ENCODE assay signal across 18 cellular contexts in the genomic region with DNA sequence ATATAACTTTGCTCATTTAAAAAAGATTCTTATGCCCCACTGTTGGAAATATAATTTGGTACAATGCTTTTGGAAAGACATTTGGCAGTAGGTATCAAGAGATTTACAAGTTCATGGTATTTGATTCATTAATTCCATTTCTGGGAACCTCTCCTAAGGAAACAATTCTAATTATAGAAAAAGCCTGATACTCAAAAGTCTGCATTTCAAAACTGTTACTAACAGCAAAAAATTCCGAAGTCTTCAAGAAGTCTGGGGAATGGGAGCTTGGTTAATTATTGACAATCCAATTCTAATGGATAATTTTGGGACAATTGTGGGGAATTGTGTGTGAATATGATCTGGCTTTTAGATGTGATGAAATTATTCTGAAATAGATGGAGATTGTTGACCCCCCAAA. TPM values are rescaled to one million over a fixed set of nuclear protein-coding genes. Genes with fewer than 3 reads are reported as not detected.
DNase-seq lines count a peak whose midpoint lies in the region; ATAC-seq and TF ChIP-seq lines count a peak whose summit lies in the region.
"Had no signal": no experiment of that assay in that cellular context is flagged by ENCODE, and none has a peak within 500 bp of the region (broad histone marks: within the 10 kb centered on the region; RNA-seq: fewer than 3 reads in every experiment).

No MANE protein-coding gene starts in this region.

- ATAC-seq in Panc1: no peak

- BruUV-seq in Panc1 (replicated peaks; lab: Mats Ljungman, UMichigan): no TSS peak

- H3K4me1 ChIP-seq in Panc1 (ENCODE audit: control insufficient read depth, insufficient read depth, low read length) (peaks cover 31% of the 10 kb centered on the region), esophagus muscularis mucosa (peaks cover 6 to 34% (median 13%) of the 10 kb centered on the region in 4 donors)
- H3K4me1 ChIP-seq: neural progenitor cell had no signal

- H3K36me3 ChIP-seq in Panc1 (ENCODE audit: control insufficient read depth, insufficient read depth, low read length): no peaks in the 10 kb centered on the region
- H3K36me3 ChIP-seq in esophagus muscularis mucosa: no peaks in the 10 kb centered on the region
- H3K36me3 ChIP-seq: BE2C, neural progenitor cell, WERI-Rb-1 had no signal

- WGBS in esophagus muscularis mucosa: 70% methylated on average over 1 of the region's 1 CpG

- POLR2A ChIA-PET in Panc1 (lab: Charles Lee): no interaction called here

- DNase-seq in AG09309 (ENCODE audit: low read depth) (peak; percentile 18), Panc1 (ENCODE audit: low read depth, low spot score) (no peak), choroid plexus epithelial cell (ENCODE audit: low read depth) (peak; percentile 13), myocyte (ENCODE audit: low read depth) (peak; percentile 8), dermis blood vessel endothelial cell (no peak), NCI-H526 (lab: John Stamatoyannopoulos, UW) (no peak), esophagus muscularis mucosa (ENCODE audit: extremely low spot score) (no peak)
- DNase-seq in activated naive CD4-positive, alpha-beta T cell (lab: John Stamatoyannopoulos, UW): no peak
- DNase-seq: aorta; BE2C; effector memory CD4-positive, alpha-beta T cell; kidney; NCI-H1105; NCI-H2029 treated with DMSO at 0.1 percent for 48 hours; NCI-H2227 treated with DMSO at 0.1 percent for 48 hours; NCI-H774; WERI-Rb-1 had no signal

- H3K27me3 ChIP-seq in Panc1 (ENCODE audit: control insufficient read depth, insufficient read depth, low read length) (no peaks in the 10 kb centered on the region), esophagus muscularis mucosa (no peaks in the 10 kb centered on the region)
- H3K27me3 ChIP-seq: BE2C, neural progenitor cell had no signal

- TF ChIP-seq POLR2A in esophagus muscularis mucosa (IDR thresholded peaks at IDR 0.05; ENCODE audit: low read depth): no peak

- TF ChIP-seq CTCF in AG09309 (IDR thresholded peaks at IDR 0.05; ENCODE audit: control insufficient read depth, insufficient read depth, low read depth, low read length, missing control alignments) (no peak), Panc1 (IDR thresholded peaks at IDR 0.05) (no peak), choroid plexus epithelial cell (conservative IDR thresholded peaks at IDR 0.05; ENCODE audit: low read depth, low read length) (no peak), esophagus muscularis mucosa (IDR thresholded peaks at IDR 0.05) (no peak)

- peak overlapping the region; percentile 81; the same call in 1 of the 2 replicates for H3K27ac ChIP-seq in Panc1 (ENCODE audit: low read length)
- H3K27ac ChIP-seq in esophagus muscularis mucosa (replicated peaks in 1 of 4): no peak overlapping the region
- H3K27ac ChIP-seq: neural progenitor cell, WERI-Rb-1 had no signal

- in situ Hi-C loops in Panc1 (cut with HindIII; ENCODE audit: low pct_unique_long_range_greater_than_20kb, low sequenced_read_pairs): no loop called here

- CTCF ChIA-PET in Panc1 (lab: Charles Lee): no interaction called here

- H3K9me3 ChIP-seq in Panc1 (ENCODE audit: control insufficient read depth, insufficient read depth, low read depth, low read length): peaks cover 5% of the 10 kb centered on the region; the same call in 1 of the 2 replicates
- H3K9me3 ChIP-seq in esophagus muscularis mucosa: no peaks in the 10 kb centered on the region
- H3K9me3 ChIP-seq: BE2C had no signal

- H3K4me3 ChIP-seq in AG09309 (ENCODE audit: control insufficient read depth, low read depth, low read length) (no peak overlapping the region), Panc1 (ENCODE audit: low read depth in 2 of 2, low read length in 2 of 2) (no peak overlapping the region), choroid plexus epithelial cell (ENCODE audit: low read depth, low read length) (no peak overlapping the region), esophagus muscularis mucosa (no peak overlapping the region)
- H3K4me3 ChIP-seq: neural progenitor cell had no signal

- intact Hi-C loops in Panc1 (cut with micrococcal nuclease; ENCODE audit: unreplicated experiment): no loop called here
- intact Hi-C loops in esophagus muscularis mucosa (cut with DNase I): no loop called here

- TF ChIP-seq EP300 in esophagus muscularis mucosa (IDR thresholded peaks at IDR 0.05): no peak

RNA-seq across cellular contexts. Expression of gene HDAC9, which starts 59.6 kb away (rescaled TPM):
- total RNA-seq in Panc1 (2021; ENCODE audit: unreplicated experiment) (17.1 TPM), myocyte (21.0 and 136 TPM in 2 replicates), dermis blood vessel endothelial cell (2.7 and 3.9 TPM in 2 replicates), esophagus muscularis mucosa (100 to 1,000 TPM in 2 of 4 donors, 10 to 100 TPM in 2; 63.0 to 130 (median 107) TPM)
- 9.2 TPM for polyA plus RNA-seq in Panc1 (2012; ENCODE audit: insufficient read length)
- 10.6 TPM for polyA plus RNA-seq in myocyte (2012)

Comparison
In these comparisons a context has a peak if more than half of its experiments do, and no peak if none do; other contexts are left out.
1. DNase-seq: peak in AG09309 (single experiment), choroid plexus epithelial cell (single experiment) and myocyte (single experiment); none in Panc1 (single experiment), dermis blood vessel endothelial cell (single experiment), activated naive CD4-positive, alpha-beta T cell (0 of 4), NCI-H526 (0 of 2) and esophagus muscularis mucosa (single experiment).